ENCODE assay signal across 1 cellular context in the genomic region with DNA sequence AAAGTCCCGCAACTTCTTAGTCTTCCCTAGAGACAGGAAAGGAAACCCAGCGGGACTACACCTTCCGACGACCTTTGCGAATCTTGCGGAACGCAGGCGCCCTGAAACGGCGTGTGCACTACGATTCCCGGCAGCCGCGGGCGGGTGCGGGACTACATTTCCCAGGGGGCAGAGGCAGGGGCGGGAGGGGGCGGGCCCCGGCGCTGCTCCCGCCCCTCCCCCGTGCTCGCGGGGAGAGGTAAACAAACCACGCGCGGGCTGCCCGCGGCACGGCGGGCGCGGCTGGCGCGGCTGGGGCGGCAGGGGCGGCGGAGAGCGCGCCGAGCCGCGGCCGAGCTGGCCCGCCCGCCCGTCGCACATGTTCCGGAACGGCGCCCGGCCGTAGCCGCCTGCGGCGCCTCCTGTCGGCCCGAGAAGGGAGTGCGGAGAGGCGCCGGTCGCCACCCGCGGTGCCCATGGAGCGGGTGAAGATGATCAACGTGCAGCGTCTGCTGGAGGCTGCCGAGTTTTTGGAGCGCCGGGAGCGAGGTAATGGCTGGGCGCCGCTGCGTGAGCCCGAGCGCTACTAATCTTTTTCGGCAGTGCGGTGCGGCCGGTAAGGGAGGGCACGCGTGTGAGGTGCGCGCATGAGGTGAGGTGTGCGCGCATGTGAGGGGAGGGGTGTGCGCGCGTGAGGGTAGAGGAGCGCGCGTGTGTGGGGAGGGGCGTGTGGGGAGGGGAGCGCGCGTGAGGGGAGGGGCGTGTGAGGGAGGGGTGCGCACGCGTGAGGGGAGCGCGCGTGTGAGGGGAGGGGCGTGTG.
A peak's percentile ranks its signal among the peaks of the same experiment; 100 is the strongest.
TF ChIP-seq lines count a peak whose summit lies in the region.

No MANE protein-coding gene starts in this region.

TF ChIP-seq in HepG2, 621 proteins besides CTCF, POLR2A, EP300 and RAD21 (continued from another document and continues in another):
- no peak for TF ChIP-seq ZGPAT (CRISPR knock-in tag; IDR thresholded peaks at IDR 0.05)
- no peak for TF ChIP-seq SPEN (CRISPR knock-in tag; IDR thresholded peaks at IDR 0.05; ENCODE audit: low read depth)
- TF ChIP-seq, protein P1, sequence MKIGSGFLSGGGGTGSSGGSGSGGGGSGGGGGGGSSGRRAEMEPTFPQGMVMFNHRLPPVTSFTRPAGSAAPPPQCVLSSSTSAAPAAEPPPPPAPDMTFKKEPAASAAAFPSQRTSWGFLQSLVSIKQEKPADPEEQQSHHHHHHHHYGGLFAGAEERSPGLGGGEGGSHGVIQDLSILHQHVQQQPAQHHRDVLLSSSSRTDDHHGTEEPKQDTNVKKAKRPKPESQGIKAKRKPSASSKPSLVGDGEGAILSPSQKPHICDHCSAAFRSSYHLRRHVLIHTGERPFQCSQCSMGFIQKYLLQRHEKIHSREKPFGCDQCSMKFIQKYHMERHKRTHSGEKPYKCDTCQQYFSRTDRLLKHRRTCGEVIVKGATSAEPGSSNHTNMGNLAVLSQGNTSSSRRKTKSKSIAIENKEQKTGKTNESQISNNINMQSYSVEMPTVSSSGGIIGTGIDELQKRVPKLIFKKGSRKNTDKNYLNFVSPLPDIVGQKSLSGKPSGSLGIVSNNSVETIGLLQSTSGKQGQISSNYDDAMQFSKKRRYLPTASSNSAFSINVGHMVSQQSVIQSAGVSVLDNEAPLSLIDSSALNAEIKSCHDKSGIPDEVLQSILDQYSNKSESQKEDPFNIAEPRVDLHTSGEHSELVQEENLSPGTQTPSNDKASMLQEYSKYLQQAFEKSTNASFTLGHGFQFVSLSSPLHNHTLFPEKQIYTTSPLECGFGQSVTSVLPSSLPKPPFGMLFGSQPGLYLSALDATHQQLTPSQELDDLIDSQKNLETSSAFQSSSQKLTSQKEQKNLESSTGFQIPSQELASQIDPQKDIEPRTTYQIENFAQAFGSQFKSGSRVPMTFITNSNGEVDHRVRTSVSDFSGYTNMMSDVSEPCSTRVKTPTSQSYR (CRISPR knock-in tag; IDR thresholded peaks at IDR 0.05; ENCODE audit: borderline replicate concordance): peak; percentile 22; the same call in 1 of the 2 replicates
- TF ChIP-seq MNT (IDR thresholded peaks at IDR 0.05): no peak
- TF ChIP-seq ZFY (CRISPR knock-in tag; IDR thresholded peaks at IDR 0.05): peak; percentile 57
- TF ChIP-seq ZNF644 (CRISPR knock-in tag; IDR thresholded peaks at IDR 0.05; ENCODE audit: low read depth): no peak
- no peak for TF ChIP-seq NFYC (CRISPR knock-in tag; IDR thresholded peaks at IDR 0.05)
- TF ChIP-seq, protein P2, sequence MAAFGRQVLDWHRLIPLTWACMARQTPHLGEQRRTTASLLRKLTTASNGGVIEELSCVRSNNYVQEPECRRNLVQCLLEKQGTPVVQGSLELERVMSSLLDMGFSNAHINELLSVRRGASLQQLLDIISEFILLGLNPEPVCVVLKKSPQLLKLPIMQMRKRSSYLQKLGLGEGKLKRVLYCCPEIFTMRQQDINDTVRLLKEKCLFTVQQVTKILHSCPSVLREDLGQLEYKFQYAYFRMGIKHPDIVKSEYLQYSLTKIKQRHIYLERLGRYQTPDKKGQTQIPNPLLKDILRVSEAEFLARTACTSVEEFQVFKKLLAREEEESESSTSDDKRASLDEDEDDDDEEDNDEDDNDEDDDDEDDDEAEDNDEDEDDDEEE (CRISPR knock-in tag; IDR thresholded peaks at IDR 0.05): no peak
- no peak for TF ChIP-seq NFKB2 (CRISPR knock-in tag; IDR thresholded peaks at IDR 0.05; ENCODE audit: borderline replicate concordance)
- TF ChIP-seq, protein P3, sequence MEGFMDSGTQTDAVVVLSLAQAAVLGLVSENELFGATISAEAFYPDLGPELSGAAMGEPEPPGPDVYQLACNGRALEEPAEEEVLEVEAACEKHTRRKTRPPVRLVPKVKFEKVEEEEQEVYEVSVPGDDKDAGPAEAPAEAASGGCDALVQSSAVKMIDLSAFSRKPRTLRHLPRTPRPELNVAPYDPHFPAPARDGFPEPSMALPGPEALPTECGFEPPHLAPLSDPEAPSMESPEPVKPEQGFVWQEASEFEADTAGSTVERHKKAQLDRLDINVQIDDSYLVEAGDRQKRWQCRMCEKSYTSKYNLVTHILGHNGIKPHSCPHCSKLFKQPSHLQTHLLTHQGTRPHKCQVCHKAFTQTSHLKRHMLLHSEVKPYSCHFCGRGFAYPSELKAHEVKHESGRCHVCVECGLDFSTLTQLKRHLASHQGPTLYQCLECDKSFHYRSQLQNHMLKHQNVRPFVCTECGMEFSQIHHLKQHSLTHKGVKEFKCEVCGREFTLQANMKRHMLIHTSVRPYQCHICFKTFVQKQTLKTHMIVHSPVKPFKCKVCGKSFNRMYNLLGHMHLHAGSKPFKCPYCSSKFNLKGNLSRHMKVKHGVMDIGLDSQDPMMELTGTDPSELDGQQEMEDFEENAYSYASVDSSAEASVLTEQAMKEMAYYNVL (CRISPR knock-in tag; IDR thresholded peaks at IDR 0.05; ENCODE audit: borderline replicate concordance): no peak; the same call in 1 of the 2 replicates
- TF ChIP-seq KDM4B (CRISPR knock-in tag; IDR thresholded peaks at IDR 0.05): no peak
- TF ChIP-seq ZBTB33 (CRISPR knock-in tag; IDR thresholded peaks at IDR 0.05): no peak
- TF ChIP-seq YY1 (IDR thresholded peaks at IDR 0.05; ENCODE audit: insufficient read depth, insufficient replicate concordance, low read depth, low read length): peak; percentile 72
- TF ChIP-seq ETV5 (CRISPR knock-in tag; IDR thresholded peaks at IDR 0.05; ENCODE audit: borderline replicate concordance): no peak
- TF ChIP-seq, protein P4, sequence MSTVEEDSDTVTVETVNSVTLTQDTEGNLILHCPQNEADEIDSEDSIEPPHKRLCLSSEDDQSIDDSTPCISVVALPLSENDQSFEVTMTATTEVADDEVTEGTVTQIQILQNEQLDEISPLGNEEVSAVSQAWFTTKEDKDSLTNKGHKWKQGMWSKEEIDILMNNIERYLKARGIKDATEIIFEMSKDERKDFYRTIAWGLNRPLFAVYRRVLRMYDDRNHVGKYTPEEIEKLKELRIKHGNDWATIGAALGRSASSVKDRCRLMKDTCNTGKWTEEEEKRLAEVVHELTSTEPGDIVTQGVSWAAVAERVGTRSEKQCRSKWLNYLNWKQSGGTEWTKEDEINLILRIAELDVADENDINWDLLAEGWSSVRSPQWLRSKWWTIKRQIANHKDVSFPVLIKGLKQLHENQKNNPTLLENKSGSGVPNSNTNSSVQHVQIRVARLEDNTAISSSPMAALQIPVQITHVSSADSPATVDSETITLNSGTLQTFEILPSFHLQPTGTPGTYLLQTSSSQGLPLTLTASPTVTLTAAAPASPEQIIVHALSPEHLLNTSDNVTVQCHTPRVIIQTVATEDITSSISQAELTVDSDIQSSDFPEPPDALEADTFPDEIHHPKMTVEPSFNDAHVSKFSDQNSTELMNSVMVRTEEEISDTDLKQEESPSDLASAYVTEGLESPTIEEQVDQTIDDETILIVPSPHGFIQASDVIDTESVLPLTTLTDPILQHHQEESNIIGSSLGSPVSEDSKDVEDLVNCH (CRISPR knock-in tag; IDR thresholded peaks at IDR 0.05): no peak
- no peak for TF ChIP-seq FLYWCH1 (CRISPR knock-in tag; IDR thresholded peaks at IDR 0.05)
- TF ChIP-seq TOE1 (CRISPR knock-in tag; IDR thresholded peaks at IDR 0.05): no peak
- TF ChIP-seq, protein P5, sequence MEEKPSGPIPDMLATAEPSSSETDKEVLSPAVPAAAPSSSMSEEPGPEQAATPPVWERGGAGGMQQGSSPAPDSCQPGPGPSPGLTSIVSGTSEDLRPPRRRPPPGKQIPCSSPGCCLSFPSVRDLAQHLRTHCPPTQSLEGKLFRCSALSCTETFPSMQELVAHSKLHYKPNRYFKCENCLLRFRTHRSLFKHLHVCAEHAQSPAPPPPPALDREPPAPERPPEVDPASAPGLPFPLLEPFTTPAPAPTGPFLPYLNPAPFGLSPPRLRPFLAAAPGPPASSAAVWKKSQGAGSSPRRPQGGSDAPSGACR (CRISPR knock-in tag; IDR thresholded peaks at IDR 0.05): no peak
- no peak for TF ChIP-seq ZNF274 (CRISPR knock-in tag; IDR thresholded peaks at IDR 0.05)
- TF ChIP-seq, protein P6, sequence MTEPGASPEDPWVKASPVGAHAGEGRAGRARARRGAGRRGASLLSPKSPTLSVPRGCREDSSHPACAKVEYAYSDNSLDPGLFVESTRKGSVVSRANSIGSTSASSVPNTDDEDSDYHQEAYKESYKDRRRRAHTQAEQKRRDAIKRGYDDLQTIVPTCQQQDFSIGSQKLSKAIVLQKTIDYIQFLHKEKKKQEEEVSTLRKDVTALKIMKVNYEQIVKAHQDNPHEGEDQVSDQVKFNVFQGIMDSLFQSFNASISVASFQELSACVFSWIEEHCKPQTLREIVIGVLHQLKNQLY (CRISPR knock-in tag; IDR thresholded peaks at IDR 0.05): no peak
- TF ChIP-seq MATR3 (CRISPR knock-in tag; IDR thresholded peaks at IDR 0.05): no peak
- TF ChIP-seq MTA3 (CRISPR knock-in tag; IDR thresholded peaks at IDR 0.05): no peak
- TF ChIP-seq ZNF724P (CRISPR knock-in tag; IDR thresholded peaks at IDR 0.05; ENCODE audit: borderline replicate concordance): no peak
- TF ChIP-seq ZNF639 (CRISPR knock-in tag; conservative IDR thresholded peaks at IDR 0.05): no peak
- TF ChIP-seq ZNF781 (CRISPR knock-in tag; IDR thresholded peaks at IDR 0.05; ENCODE audit: borderline replicate concordance, not compliant biosample characterization): no peak
- no peak for TF ChIP-seq ZNF672 (CRISPR knock-in tag; IDR thresholded peaks at IDR 0.05)
- peak; percentile 50; the same call in 1 of the 2 replicates for TF ChIP-seq RFXAP (CRISPR knock-in tag; IDR thresholded peaks at IDR 0.05; ENCODE audit: borderline replicate concordance)
- TF ChIP-seq NFE2L1 (CRISPR knock-in tag; IDR thresholded peaks at IDR 0.05; ENCODE audit: borderline replicate concordance): no peak
- no peak for TF ChIP-seq MIER2 (CRISPR knock-in tag; IDR thresholded peaks at IDR 0.05)
- peak; percentile 95 for TF ChIP-seq CREM (IDR thresholded peaks at IDR 0.05)
- no peak for TF ChIP-seq CREM (CRISPR knock-in tag; IDR thresholded peaks at IDR 0.05)
- TF ChIP-seq, protein P7, sequence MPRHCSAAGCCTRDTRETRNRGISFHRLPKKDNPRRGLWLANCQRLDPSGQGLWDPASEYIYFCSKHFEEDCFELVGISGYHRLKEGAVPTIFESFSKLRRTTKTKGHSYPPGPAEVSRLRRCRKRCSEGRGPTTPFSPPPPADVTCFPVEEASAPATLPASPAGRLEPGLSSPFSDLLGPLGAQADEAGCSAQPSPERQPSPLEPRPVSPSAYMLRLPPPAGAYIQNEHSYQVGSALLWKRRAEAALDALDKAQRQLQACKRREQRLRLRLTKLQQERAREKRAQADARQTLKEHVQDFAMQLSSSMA (CRISPR knock-in tag; IDR thresholded peaks at IDR 0.05): no peak
- no peak for TF ChIP-seq TSC22D2 (CRISPR knock-in tag; IDR thresholded peaks at IDR 0.05; ENCODE audit: borderline replicate concordance)
